8 cellular contexts compared by ENCODE assay signal in genomic region chr1:164558461-164559341, GRCh38. TPM values are rescaled to one million over a fixed set of nuclear protein-coding genes. Genes with fewer than 3 reads are reported as not detected.
A peak's percentile ranks its signal among the peaks of the same experiment; 100 is the strongest.
DNase-seq lines count a peak whose midpoint lies in the region; ATAC-seq, FAIRE-seq and TF ChIP-seq lines count a peak whose summit lies in the region.

TSS of gene PBX1 (plus strand) at chr1:164559184.

- DNase-seq in GM13976 (ENCODE audit: low spot score), result peak; percentile 88
- peak; percentile 100 for DNase-seq in NCI-H187 (lab: John Stamatoyannopoulos, UW)
- peak; percentile 39 for DNase-seq in T-helper 22 cell (ENCODE audit: low read depth)
- DNase-seq in astrocyte of the spinal cord (ENCODE audit: low read depth, low spot score), result peak; percentile 99
- DNase-seq in hepatocyte (ENCODE audit: low spot score), result peak; percentile 99
- DNase-seq in putamen (ENCODE audit: low spot score), result peak; percentile 99
- DNase-seq in urothelium cell line (ENCODE audit: low spot score), result peak; percentile 96

- H3K79me2 ChIP-seq in hepatocyte, result peaks cover 42% of the 10 kb centered on the region

- FAIRE-seq in urothelium cell line (lab: Jason Lieb, UNC), result peak; percentile 52

- H3K4me1 ChIP-seq in hepatocyte (ENCODE audit: insufficient read depth), result peaks cover 6% of the 10 kb centered on the region

- TF ChIP-seq CTCF in GM13976 (IDR thresholded peaks at IDR 0.05; ENCODE audit: borderline replicate concordance, control extremely low read depth, extremely low read depth, insufficient read depth, missing control alignments), result no peak
- TF ChIP-seq CTCF in astrocyte of the spinal cord (IDR thresholded peaks at IDR 0.05; ENCODE audit: low read depth, low read length), result no peak
- TF ChIP-seq CTCF in hepatocyte (IDR thresholded peaks at IDR 0.05; ENCODE audit: poor library complexity), result no peak

- 3% methylated on average over 23 of the region's 28 CpGs for WGBS in hepatocyte (ENCODE audit: low lambda C conversion rate, missing lambda C conversion rate)

- H3K9me3 ChIP-seq in hepatocyte (ENCODE audit: low read depth), result no peaks in the 10 kb centered on the region

- no peaks in the 10 kb centered on the region for H3K27me3 ChIP-seq in hepatocyte

- in situ Hi-C loops in GM13976 (cut with MboI; ENCODE audit: low sequenced_read_pairs, unreplicated experiment), result no loop called here
- in situ Hi-C loops in astrocyte of the spinal cord (cut with HindIII; ENCODE audit: low sequenced_read_pairs), result loop anchor here (25.0 kb wide), 1 partner anchor 229 kb away; no protein-coding TSS in a partner anchor

- H4K20me1 ChIP-seq in hepatocyte (ENCODE audit: insufficient read depth, poor library complexity, severe bottlenecking), result no peaks in the 10 kb centered on the region

- H3K27ac ChIP-seq in hepatocyte, result peak within 1 kb of the TSS; percentile 92

- peak within 1 kb of the TSS; percentile 75 for H3K4me2 ChIP-seq in hepatocyte

- no peaks in the 10 kb centered on the region for H3K36me3 ChIP-seq in hepatocyte (replicated peaks; ENCODE audit: insufficient read depth, low read depth)

- H2AFZ ChIP-seq in hepatocyte, result peak within 1 kb of the TSS; percentile 49

- ATAC-seq in HG02885 (IDR thresholded peaks at IDR 0.05; ENCODE audit: poor library complexity, unreplicated experiment), result peak; percentile 100

- H3K9me2 ChIP-seq in hepatocyte (replicated peaks; ENCODE audit: insufficient read depth), result no peaks in the 10 kb centered on the region

- H3K4me3 ChIP-seq in astrocyte of the spinal cord (ENCODE audit: low read depth, low read length), result peak within 1 kb of the TSS; percentile 64
- H3K4me3 ChIP-seq in hepatocyte, result peak within 1 kb of the TSS; percentile 72

RNA-seq across cellular contexts. Expression of gene PBX1, which starts in this region (rescaled TPM):
- 61.2 and 61.6 TPM in 2 replicates for total RNA-seq in hepatocyte
- polyA plus RNA-seq in hepatocyte, result 14.0 and 14.8 TPM in 2 replicates

Comparison
In these comparisons a context has a peak if more than half of its experiments do, and no peak if none do; other contexts are left out.
1. Peak in every context shown above with its lines: DNase-seq, ATAC-seq, H3K4me3 ChIP-seq and H3K27ac ChIP-seq.
2. DNase-seq: peak in every context shown above with its lines; median percentile 100 in NCI-H187; 99 in astrocyte of the spinal cord; 99 in hepatocyte; 99 in putamen; 96 in urothelium cell line; 88 in GM13976; 39 in T-helper 22 cell.